In genomic region chr17:80892019-80892855, GRCh38 we compare ENCODE assay signal across 8 cellular contexts.
DNase-seq lines count a peak whose midpoint lies in the region; ATAC-seq, FAIRE-seq and TF ChIP-seq lines count a peak whose summit lies in the region.

No MANE protein-coding gene starts in this region.

- intact Hi-C loops in K562 (cut with micrococcal nuclease): no loop called here

- H3K27ac ChIP-seq in KMS-11 (peak overlapping the region; percentile 12), K562 (ENCODE audit: extremely low read depth, low read depth, low read length) (peak overlapping the region; percentile 81), lung (ENCODE audit: low read depth in 1 of 2, low read length in 1 of 2) (peak overlapping the region; percentile 65 to 70)

- H3K9me3 ChIP-seq in K562 (replicated peaks; ENCODE audit: control insufficient read depth, insufficient read depth, low read depth, low read length) (no peaks in the 10 kb centered on the region), lung (ENCODE audit: control insufficient read depth in 2 of 2, insufficient read depth in 1 of 2, low read length in 1 of 2) (peaks cover 0 to 3% of the 10 kb centered on the region in 2 donors)

- DNase-seq in AG09319 (ENCODE audit: extremely low read depth, low read depth): peak; percentile 66
- peak; percentile 78 for DNase-seq in UCSD-AML1 (lab: John Stamatoyannopoulos, UW; ENCODE audit: unreplicated experiment)
- DNase-seq in K562 (ENCODE audit: extremely low read depth in 1 of 4, low spot score in 3 of 4): peak; percentile 87 to 93 (median 89)
- DNase-seq in lung (ENCODE audit: low spot score): peak; percentile 73
- DNase-seq in stimulated activated CD8-positive, alpha-beta memory T cell treated with anti-CD3 and anti-CD28 coated beads, Interleukin-12 subunit alpha, Interleukin-12 subunit beta, amount 100 ng/mL, for 24 hours (ENCODE audit: extremely low read depth): peak; percentile 78
- DNase-seq in left lobe of liver (ENCODE audit: low spot score): no peak

- no peaks in the 10 kb centered on the region for H3K27me3 ChIP-seq in KMS-11 (ENCODE audit: insufficient read depth, low read depth)
- H3K27me3 ChIP-seq in K562 (ENCODE audit: control insufficient read depth in 2 of 2, insufficient read depth in 2 of 2, low read length in 2 of 2): no peaks in the 10 kb centered on the region
- H3K27me3 ChIP-seq in lung (ENCODE audit: control insufficient read depth, insufficient read depth): no peaks in the 10 kb centered on the region

- H3K4me1 ChIP-seq in KMS-11 (ENCODE audit: low read depth, poor library complexity, severe bottlenecking) (peaks cover 21% of the 10 kb centered on the region), K562 (replicated peaks in 1 of 2; ENCODE audit: control insufficient read depth in 2 of 2, insufficient read depth in 2 of 2, low read length in 2 of 2) (peaks cover 27 to 35% of the 10 kb centered on the region in 2 experiments), lung (ENCODE audit: control insufficient read depth in 2 of 2, insufficient read depth in 2 of 2, low read length in 2 of 2) (peaks cover 0 to 5% of the 10 kb centered on the region in 2 donors)

- in situ Hi-C loops in K562 (cut with MboI): no loop called here

- peak; percentile 73 for ATAC-seq in GM21360 (IDR thresholded peaks at IDR 0.05; ENCODE audit: unreplicated experiment)
- peak; percentile 95 for ATAC-seq in K562
- peak; percentile 82 for ATAC-seq in lung (ENCODE audit: insufficient read depth, low FRiP score)
- ATAC-seq in left lobe of liver: no peak

- H3K79me2 ChIP-seq in KMS-11 (ENCODE audit: insufficient read depth, low read depth): no peaks in the 10 kb centered on the region
- H3K79me2 ChIP-seq in K562 (ENCODE audit: control insufficient read depth, insufficient read depth, low read length): no peaks in the 10 kb centered on the region

- WGBS in K562 (ENCODE audit: insufficient coverage, low coverage, missing lambda C conversion rate): 32% methylated on average over 35 of the region's 35 CpGs
- WGBS in lung, 2 donors: 70 to 71% methylated on average over 35 of the region's 35 CpGs

- H3K9ac ChIP-seq in KMS-11 (no peak overlapping the region), K562 (ENCODE audit: insufficient read depth in 1 of 2, low read depth in 2 of 2, low read length in 2 of 2) (peak overlapping the region; percentile 55 to 82; a peak in 3 of 4 replicates)

- H3K4me3 ChIP-seq in KMS-11 (IDR thresholded peaks at IDR 0.05; ENCODE audit: insufficient read depth, low read depth, low read length) (no peak overlapping the region), K562 (no peak overlapping the region), lung (no peak overlapping the region)

- BruUV-seq in K562 (replicated peaks; lab: Mats Ljungman, UMichigan): no TSS peak

- H3K36me3 ChIP-seq in KMS-11 (ENCODE audit: insufficient read depth) (no peaks in the 10 kb centered on the region), K562 (ENCODE audit: control insufficient read depth, insufficient read depth, low read length) (peaks cover 45% of the 10 kb centered on the region; the same call in 1 of the 3 replicates), lung (ENCODE audit: control insufficient read depth in 2 of 2, insufficient read depth in 2 of 2, low read length in 2 of 2) (peaks cover 0 to 34% of the 10 kb centered on the region in 2 donors)

- H2AFZ ChIP-seq in KMS-11 (ENCODE audit: low read depth) (no peak overlapping the region), K562 (ENCODE audit: low read depth, low read length) (peak overlapping the region; percentile 16)

- CTCF ChIA-PET in K562 (lab: Yijun Ruan, JAX; ENCODE audit: low intra/inter-chr PET ratio): no interaction called here

- TF ChIP-seq CTCF in AG09319 (IDR thresholded peaks at IDR 0.05; ENCODE audit: low read depth, low read length) (no peak), KMS-11 (conservative IDR thresholded peaks at IDR 0.05; ENCODE audit: low read depth, low read length) (no peak), K562 (IDR thresholded peaks at IDR 0.05 in 2 of 3, conservative IDR thresholded peaks at IDR 0.05 in 1 of 3; ENCODE audit: insufficient read depth in 2 of 3, low read depth in 1 of 3, low read length in 3 of 3) (no peak), lung (IDR thresholded peaks at IDR 0.05; ENCODE audit: control extremely low read depth, extremely low read depth) (no peak)

- H3K4me2 ChIP-seq in KMS-11: no peak overlapping the region; the same call in 1 of the 2 replicates
- peak overlapping the region; percentile 59 for H3K4me2 ChIP-seq in K562 (ENCODE audit: insufficient read depth, low read length)

- peak; percentile 99 for FAIRE-seq in K562 (lab: Jason Lieb, UNC)

- TF ChIP-seq POLR2A in K562 (conservative IDR thresholded peaks at IDR 0.05): no peak

- POLR2A ChIA-PET in K562 (lab: Yijun Ruan, JAX): interaction anchor here (0.7 to 1.0 kb wide), 4 partner anchors 9 to 163 kb away, joined by 3 to 6 read pairs (median 4); no protein-coding TSS in a partner anchor

- TF ChIP-seq RAD21 in K562 (CRISPR knock-in tag; conservative IDR thresholded peaks at IDR 0.05 in 1 of 2, IDR thresholded peaks at IDR 0.05 in 1 of 2): no peak; a peak in 1 of 4 replicates

- TF ChIP-seq EP300 in K562 (IDR thresholded peaks at IDR 0.05; ENCODE audit: low read length): peak; percentile 36

- no peaks in the 10 kb centered on the region for H3K9me1 ChIP-seq in K562 (ENCODE audit: control insufficient read depth, insufficient read depth, low read length)

- H4K20me1 ChIP-seq in KMS-11 (ENCODE audit: insufficient read depth): no peaks in the 10 kb centered on the region
- no peaks in the 10 kb centered on the region for H4K20me1 ChIP-seq in K562 (replicated peaks; ENCODE audit: control insufficient read depth, insufficient read depth, low read length)

TF ChIP-seq in K562, 482 proteins besides CTCF, POLR2A, EP300 and RAD21 (continues in another document):
- TF ChIP-seq TAF9B (IDR thresholded peaks at IDR 0.05; ENCODE audit: partially characterized antibody) (peak; percentile 83), ATF3 (IDR thresholded peaks at IDR 0.05) (peak; percentile 98), ATF3 (CRISPR knock-in tag; conservative IDR thresholded peaks at IDR 0.05) (peak; percentile 93), CBX3 (IDR thresholded peaks at IDR 0.05; ENCODE audit: borderline replicate concordance in 1 of 2, low read length in 2 of 2) (peak in 1 of 2 experiments; percentile 42; a peak in 1 of 3 replicates), EP400 (IDR thresholded peaks at IDR 0.05) (peak; percentile 89), E2F8 (IDR thresholded peaks at IDR 0.05; ENCODE audit: low read depth, partially characterized antibody) (no peak), MEIS2 (IDR thresholded peaks at IDR 0.05; ENCODE audit: partially characterized antibody) (peak; percentile 73), CTBP1 (IDR thresholded peaks at IDR 0.05; ENCODE audit: borderline replicate concordance) (peak; percentile 55; the same call in 1 of the 2 replicates), ETV1 (tag; conservative IDR thresholded peaks at IDR 0.05; ENCODE audit: low read depth) (peak; percentile 23; the same call in 1 of the 2 replicates), SMARCA4 (IDR thresholded peaks at IDR 0.05) (peak; percentile 80; the same call in 1 of the 2 replicates), FOXK2 (conservative IDR thresholded peaks at IDR 0.05 in 1 of 2, IDR thresholded peaks at IDR 0.05 in 1 of 2; ENCODE audit: low read depth in 2 of 2) (peak; percentile 73; a peak in 3 of 4 replicates), RAD51 (IDR thresholded peaks at IDR 0.05; ENCODE audit: borderline replicate concordance, low read depth) (no peak), ZC3H11A (IDR thresholded peaks at IDR 0.05; ENCODE audit: low read depth, low read length) (no peak), TGIF2 (CRISPR knock-in tag; IDR thresholded peaks at IDR 0.05) (no peak), MTA1 (IDR thresholded peaks at IDR 0.05; ENCODE audit: borderline replicate concordance) (peak; percentile 53; the same call in 1 of the 2 replicates), PHF21A (IDR thresholded peaks at IDR 0.05; ENCODE audit: borderline replicate concordance, low read depth) (peak; percentile 3; the same call in 1 of the 2 replicates), ZNF511 (CRISPR knock-in tag; IDR thresholded peaks at IDR 0.05) (no peak; the same call in 1 of the 2 replicates), MCM2 (IDR thresholded peaks at IDR 0.05; ENCODE audit: low read depth) (no peak), MAFK (IDR thresholded peaks at IDR 0.05; ENCODE audit: low read length) (0 out of 2 replicates have a peak, but pooled peaks have one; percentile 3)

Comparison
In these comparisons a context has a peak if more than half of its experiments do, and no peak if none do; other contexts are left out.
1. H3K27ac ChIP-seq: peak in every context shown above with its lines; median percentile 81 in K562; 68 in lung; 12 in KMS-11.